In genomic region chr5:75020016-75020656, GRCh38 we compare ENCODE assay signal across 1 cellular context.
A peak's percentile ranks its signal among the peaks of the same experiment; 100 is the strongest.
TF ChIP-seq lines count a peak whose summit lies in the region.

No MANE protein-coding gene starts in this region.

TF ChIP-seq in HepG2, 621 proteins besides CTCF, POLR2A, EP300 and RAD21 (continued from another document):
- TF ChIP-seq ZNF354B (CRISPR knock-in tag; IDR thresholded peaks at IDR 0.05) (no peak), MED8 (CRISPR knock-in tag; IDR thresholded peaks at IDR 0.05; ENCODE audit: insufficient replicate concordance) (no peak), SALL1 (CRISPR knock-in tag; IDR thresholded peaks at IDR 0.05) (peak; percentile 85), MIER3 (CRISPR knock-in tag; IDR thresholded peaks at IDR 0.05; ENCODE audit: borderline replicate concordance) (0 out of 2 replicates have a peak, but pooled peaks have one; percentile 42), NFE2 (CRISPR knock-in tag; IDR thresholded peaks at IDR 0.05) (peak; percentile 87), GATAD2A (CRISPR knock-in tag; IDR thresholded peaks at IDR 0.05) (peak; percentile 92), SMAD3 (CRISPR knock-in tag; IDR thresholded peaks at IDR 0.05) (peak; percentile 31; the same call in 1 of the 2 replicates), PRDM10 (CRISPR knock-in tag; IDR thresholded peaks at IDR 0.05; ENCODE audit: low read depth) (no peak), ZNF350 (CRISPR knock-in tag; IDR thresholded peaks at IDR 0.05; ENCODE audit: borderline replicate concordance, low read depth) (peak; percentile 53; the same call in 1 of the 2 replicates), TARDBP (CRISPR knock-in tag; IDR thresholded peaks at IDR 0.05) (peak; percentile 49; the same call in 1 of the 2 replicates), CC2D1A (CRISPR knock-in tag; IDR thresholded peaks at IDR 0.05) (no peak), RXRB (CRISPR knock-in tag; IDR thresholded peaks at IDR 0.05; ENCODE audit: borderline replicate concordance) (peak; percentile 77), RXRA (CRISPR knock-in tag; IDR thresholded peaks at IDR 0.05) (0 out of 2 replicates have a peak, but pooled peaks have one; percentile 40), SKIL (CRISPR knock-in tag; IDR thresholded peaks at IDR 0.05; ENCODE audit: borderline replicate concordance) (no peak), ZHX2 (IDR thresholded peaks at IDR 0.05; ENCODE audit: low read depth) (no peak), ZHX2 (CRISPR knock-in tag; IDR thresholded peaks at IDR 0.05; ENCODE audit: borderline replicate concordance) (no peak), SOX5 (CRISPR knock-in tag; IDR thresholded peaks at IDR 0.05; ENCODE audit: borderline replicate concordance) (peak; percentile 93), NR2F6 (IDR thresholded peaks at IDR 0.05) (no peak), NR2F6 (CRISPR knock-in tag; IDR thresholded peaks at IDR 0.05) (0 out of 2 replicates have a peak, but pooled peaks have one; percentile 28), HNF4A (CRISPR knock-in tag; IDR thresholded peaks at IDR 0.05) (peak; percentile 74; the same call in 1 of the 2 replicates), FOSL2 (CRISPR knock-in tag; IDR thresholded peaks at IDR 0.05) (peak; percentile 87), MED1 (CRISPR knock-in tag; IDR thresholded peaks at IDR 0.05) (peak; percentile 87), ZNF292 (CRISPR knock-in tag; IDR thresholded peaks at IDR 0.05; ENCODE audit: borderline replicate concordance, low read depth) (peak; percentile 42; the same call in 1 of the 2 replicates)
- TF ChIP-seq, protein P1, sequence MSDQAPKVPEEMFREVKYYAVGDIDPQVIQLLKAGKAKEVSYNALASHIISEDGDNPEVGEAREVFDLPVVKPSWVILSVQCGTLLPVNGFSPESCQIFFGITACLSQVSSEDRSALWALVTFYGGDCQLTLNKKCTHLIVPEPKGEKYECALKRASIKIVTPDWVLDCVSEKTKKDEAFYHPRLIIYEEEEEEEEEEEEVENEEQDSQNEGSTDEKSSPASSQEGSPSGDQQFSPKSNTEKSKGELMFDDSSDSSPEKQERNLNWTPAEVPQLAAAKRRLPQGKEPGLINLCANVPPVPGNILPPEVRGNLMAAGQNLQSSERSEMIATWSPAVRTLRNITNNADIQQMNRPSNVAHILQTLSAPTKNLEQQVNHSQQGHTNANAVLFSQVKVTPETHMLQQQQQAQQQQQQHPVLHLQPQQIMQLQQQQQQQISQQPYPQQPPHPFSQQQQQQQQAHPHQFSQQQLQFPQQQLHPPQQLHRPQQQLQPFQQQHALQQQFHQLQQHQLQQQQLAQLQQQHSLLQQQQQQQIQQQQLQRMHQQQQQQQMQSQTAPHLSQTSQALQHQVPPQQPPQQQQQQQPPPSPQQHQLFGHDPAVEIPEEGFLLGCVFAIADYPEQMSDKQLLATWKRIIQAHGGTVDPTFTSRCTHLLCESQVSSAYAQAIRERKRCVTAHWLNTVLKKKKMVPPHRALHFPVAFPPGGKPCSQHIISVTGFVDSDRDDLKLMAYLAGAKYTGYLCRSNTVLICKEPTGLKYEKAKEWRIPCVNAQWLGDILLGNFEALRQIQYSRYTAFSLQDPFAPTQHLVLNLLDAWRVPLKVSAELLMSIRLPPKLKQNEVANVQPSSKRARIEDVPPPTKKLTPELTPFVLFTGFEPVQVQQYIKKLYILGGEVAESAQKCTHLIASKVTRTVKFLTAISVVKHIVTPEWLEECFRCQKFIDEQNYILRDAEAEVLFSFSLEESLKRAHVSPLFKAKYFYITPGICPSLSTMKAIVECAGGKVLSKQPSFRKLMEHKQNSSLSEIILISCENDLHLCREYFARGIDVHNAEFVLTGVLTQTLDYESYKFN (CRISPR knock-in tag; conservative IDR thresholded peaks at IDR 0.05) = 0 out of 2 replicates have a peak, but pooled peaks have one; percentile 22
- TF ChIP-seq, protein P2, sequence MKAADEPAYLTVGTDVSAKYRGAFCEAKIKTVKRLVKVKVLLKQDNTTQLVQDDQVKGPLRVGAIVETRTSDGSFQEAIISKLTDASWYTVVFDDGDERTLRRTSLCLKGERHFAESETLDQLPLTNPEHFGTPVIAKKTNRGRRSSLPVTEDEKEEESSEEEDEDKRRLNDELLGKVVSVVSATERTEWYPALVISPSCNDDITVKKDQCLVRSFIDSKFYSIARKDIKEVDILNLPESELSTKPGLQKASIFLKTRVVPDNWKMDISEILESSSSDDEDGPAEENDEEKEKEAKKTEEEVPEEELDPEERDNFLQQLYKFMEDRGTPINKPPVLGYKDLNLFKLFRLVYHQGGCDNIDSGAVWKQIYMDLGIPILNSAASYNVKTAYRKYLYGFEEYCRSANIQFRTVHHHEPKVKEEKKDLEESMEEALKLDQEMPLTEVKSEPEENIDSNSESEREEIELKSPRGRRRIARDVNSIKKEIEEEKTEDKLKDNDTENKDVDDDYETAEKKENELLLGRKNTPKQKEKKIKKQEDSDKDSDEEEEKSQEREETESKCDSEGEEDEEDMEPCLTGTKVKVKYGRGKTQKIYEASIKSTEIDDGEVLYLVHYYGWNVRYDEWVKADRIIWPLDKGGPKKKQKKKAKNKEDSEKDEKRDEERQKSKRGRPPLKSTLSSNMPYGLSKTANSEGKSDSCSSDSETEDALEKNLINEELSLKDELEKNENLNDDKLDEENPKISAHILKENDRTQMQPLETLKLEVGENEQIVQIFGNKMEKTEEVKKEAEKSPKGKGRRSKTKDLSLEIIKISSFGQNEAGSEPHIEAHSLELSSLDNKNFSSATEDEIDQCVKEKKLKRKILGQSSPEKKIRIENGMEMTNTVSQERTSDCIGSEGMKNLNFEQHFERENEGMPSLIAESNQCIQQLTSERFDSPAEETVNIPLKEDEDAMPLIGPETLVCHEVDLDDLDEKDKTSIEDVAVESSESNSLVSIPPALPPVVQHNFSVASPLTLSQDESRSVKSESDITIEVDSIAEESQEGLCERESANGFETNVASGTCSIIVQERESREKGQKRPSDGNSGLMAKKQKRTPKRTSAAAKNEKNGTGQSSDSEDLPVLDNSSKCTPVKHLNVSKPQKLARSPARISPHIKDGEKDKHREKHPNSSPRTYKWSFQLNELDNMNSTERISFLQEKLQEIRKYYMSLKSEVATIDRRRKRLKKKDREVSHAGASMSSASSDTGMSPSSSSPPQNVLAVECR (CRISPR knock-in tag; IDR thresholded peaks at IDR 0.05; ENCODE audit: borderline replicate concordance) = no peak; the same call in 1 of the 2 replicates
TF ChIP-seq in HepG2: peak in this region for 124.
